24 cellular contexts compared by ENCODE assay signal in the genomic region with DNA sequence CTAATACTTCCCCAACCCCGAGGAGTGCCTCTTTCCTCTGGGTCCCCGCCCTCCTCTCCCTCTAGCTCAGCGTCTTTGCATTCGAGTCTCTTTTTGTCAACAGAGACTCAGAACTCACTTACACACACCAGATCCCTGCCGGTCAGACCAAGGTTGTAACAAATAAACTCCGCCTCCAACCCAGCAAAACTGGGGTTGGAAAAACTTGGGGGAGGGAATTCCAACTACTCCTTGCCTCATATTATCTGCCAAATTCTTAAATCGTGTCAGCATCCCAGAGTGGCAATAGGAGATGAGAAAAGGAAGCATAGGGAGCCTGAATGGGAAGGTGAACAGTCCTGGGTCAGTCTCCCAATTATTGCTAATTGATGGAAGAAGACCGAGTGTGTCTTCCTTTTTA. TPM values are rescaled to one million over a fixed set of nuclear protein-coding genes. Genes with fewer than 3 reads are reported as not detected.
DNase-seq lines count a peak whose midpoint lies in the region; ATAC-seq and TF ChIP-seq lines count a peak whose summit lies in the region.
"Had no signal": no experiment of that assay in that cellular context is flagged by ENCODE, and none has a peak within 500 bp of the region (broad histone marks: within the 10 kb centered on the region; RNA-seq: fewer than 3 reads in every experiment).

A gene (minus strand): TSS at position 101 of the 400 bp plus-strand sequence. CDS start 726 bp downstream, outside the sequence.

- H3K27me3 ChIP-seq in NT2/D1 (ENCODE audit: insufficient read depth, insufficient read length) (peaks cover 32% of the 10 kb centered on the region), iPS DF 6.9 (ENCODE audit: control insufficient read depth, insufficient read depth, low read length) (peaks cover 3% of the 10 kb centered on the region; the same call in 1 of the 2 replicates), trophoblast cell (ENCODE audit: insufficient read depth, low read length) (peaks cover 33% of the 10 kb centered on the region)

- H3K36me3 Mint-ChIP-seq in activated CD8-positive, alpha-beta T cell treated with anti-CD3 and anti-CD28 coated beads, Interleukin-2, amount 10 ng/mL, durations not matched to agents 7 days and 5 days (ENCODE audit: low read depth) = peaks cover 3% of the 10 kb centered on the region

- H3K4me1 ChIP-seq in NT2/D1 (ENCODE audit: insufficient read depth, insufficient read length) (no peaks in the 10 kb centered on the region), iPS DF 6.9 (ENCODE audit: control insufficient read depth, insufficient read depth, low read length) (peaks cover 6% of the 10 kb centered on the region), trophoblast cell (ENCODE audit: control insufficient read depth in 1 of 2, insufficient read depth in 2 of 2, low read length in 2 of 2) (peaks cover 1 to 3% of the 10 kb centered on the region in 2 experiments)
- H3K4me1 ChIP-seq: esophagus muscularis mucosa, upper lobe of right lung had no signal

- H3K27ac ChIP-seq in iPS DF 6.9 (ENCODE audit: low read length) = no peak within 1 kb of the TSS
- H3K27ac ChIP-seq in trophoblast cell (ENCODE audit: low read depth, low read length) = no peak within 1 kb of the TSS
- H3K27ac ChIP-seq: esophagus muscularis mucosa, upper lobe of right lung had no signal

- H4K12ac ChIP-seq in trophoblast cell (ENCODE audit: low read depth, low read length) = no peak within 1 kb of the TSS

- no peak for ATAC-seq in activated CD8-positive, alpha-beta T cell treated with anti-CD3 and anti-CD28 coated beads, Interleukin-2, amount 10 ng/mL, durations not matched to agents 7 days and 5 days
- ATAC-seq: activated CD4-positive, CD25-positive, alpha-beta regulatory T cell treated with anti-CD3 and anti-CD28 coated beads, Interleukin-2, amount 50 U/mL, for 24 hours had no signal

- H3K27ac Mint-ChIP-seq in activated CD8-positive, alpha-beta T cell treated with anti-CD3 and anti-CD28 coated beads, Interleukin-2, amount 10 ng/mL, durations not matched to agents 7 days and 5 days = no peak within 1 kb of the TSS
- H3K27ac Mint-ChIP-seq: activated T-cell treated with anti-CD3 and anti-CD28 coated beads, Interleukin-2, amount 50 U/mL, for 24 hours had no signal

- H3K36me3 ChIP-seq in NT2/D1 (ENCODE audit: insufficient read depth, insufficient read length, low read length) (no peaks in the 10 kb centered on the region), iPS DF 6.9 (ENCODE audit: control insufficient read depth, insufficient read depth, low read length) (no peaks in the 10 kb centered on the region), trophoblast cell (ENCODE audit: control insufficient read depth in 1 of 2, insufficient read depth in 2 of 2, low read length in 2 of 2) (no peaks in the 10 kb centered on the region)
- H3K36me3 ChIP-seq: esophagus muscularis mucosa, upper lobe of right lung had no signal

- H3K9me3 Mint-ChIP-seq in activated CD8-positive, alpha-beta T cell treated with anti-CD3 and anti-CD28 coated beads, Interleukin-2, amount 10 ng/mL, durations not matched to agents 7 days and 5 days (ENCODE audit: insufficient read depth) = peaks cover 9% of the 10 kb centered on the region

- H3K79me1 ChIP-seq in trophoblast cell (ENCODE audit: low read length) = no peaks in the 10 kb centered on the region

- no peak for TF ChIP-seq CTCF in GM20000 (IDR thresholded peaks at IDR 0.05; ENCODE audit: extremely low read depth, missing control alignments)

- peak within 1 kb of the TSS; percentile 21 for H3K4me2 ChIP-seq in trophoblast cell (ENCODE audit: low read length)
- H3K4me2 ChIP-seq: smooth muscle cell had no signal

- H3K23ac ChIP-seq in trophoblast cell (ENCODE audit: low read length) = no peak within 1 kb of the TSS

- H3K4ac ChIP-seq in trophoblast cell (ENCODE audit: low read depth, low read length) = no peak within 1 kb of the TSS

- H2AK5ac ChIP-seq in trophoblast cell (ENCODE audit: low read length) = no peak within 1 kb of the TSS

- H3K4me3 Mint-ChIP-seq in activated CD8-positive, alpha-beta T cell treated with anti-CD3 and anti-CD28 coated beads, Interleukin-2, amount 10 ng/mL, durations not matched to agents 7 days and 5 days = no peak within 1 kb of the TSS
- H3K4me3 Mint-ChIP-seq: activated T-cell treated with anti-CD3 and anti-CD28 coated beads, Interleukin-2, amount 50 U/mL, for 24 hours had no signal

- H3K4me3 ChIP-seq in NT2/D1 (ENCODE audit: insufficient read length, low read depth) (peak within 1 kb of the TSS; percentile 18), iPS DF 6.9 (ENCODE audit: low read length) (peak within 1 kb of the TSS; percentile 34; the same call in 1 of the 2 replicates), trophoblast cell (ENCODE audit: low read depth, low read length) (peak within 1 kb of the TSS; percentile 31)
- H3K4me3 ChIP-seq: esophagus muscularis mucosa, GM12878, K562, mucosa of descending colon, smooth muscle cell, upper lobe of right lung had no signal

- H2BK120ac ChIP-seq in trophoblast cell (ENCODE audit: insufficient read depth, low read length, poor library complexity) = no peak within 1 kb of the TSS

- no peak within 1 kb of the TSS for H2BK12ac ChIP-seq in trophoblast cell (ENCODE audit: low read length)

- no peaks in the 10 kb centered on the region for H3K4me1 Mint-ChIP-seq in activated CD8-positive, alpha-beta T cell treated with anti-CD3 and anti-CD28 coated beads, Interleukin-2, amount 10 ng/mL, durations not matched to agents 7 days and 5 days (ENCODE audit: low read depth)

- H3K79me2 ChIP-seq in trophoblast cell (ENCODE audit: control insufficient read depth, insufficient read depth, low read length, poor library complexity) = no peaks in the 10 kb centered on the region

- H3K18ac ChIP-seq in trophoblast cell (ENCODE audit: low read length) = no peak within 1 kb of the TSS

- H3K9me3 ChIP-seq in NT2/D1 (ENCODE audit: insufficient read depth, low read length) = peaks cover 6% of the 10 kb centered on the region; the same call in 1 of the 2 replicates
- no peaks in the 10 kb centered on the region for H3K9me3 ChIP-seq in iPS DF 6.9 (ENCODE audit: control insufficient read depth, insufficient read depth, low read length)
- peaks cover 7% of the 10 kb centered on the region for H3K9me3 ChIP-seq in trophoblast cell (ENCODE audit: insufficient read depth, low read depth, low read length)
- H3K9me3 ChIP-seq: esophagus muscularis mucosa, mucosa of descending colon, upper lobe of right lung had no signal

- no peak within 1 kb of the TSS for H2AFZ ChIP-seq in trophoblast cell (ENCODE audit: insufficient read depth, low read length, poor library complexity)

- H3K14ac ChIP-seq in trophoblast cell (ENCODE audit: low read length) = no peak within 1 kb of the TSS

- no peak within 1 kb of the TSS for H3K9ac ChIP-seq in NT2/D1 (ENCODE audit: insufficient read length, low read depth)
- H3K9ac ChIP-seq in trophoblast cell (ENCODE audit: low read length) = no peak within 1 kb of the TSS

- CTCF ChIA-PET in activated CD8-positive, alpha-beta T cell treated with anti-CD3 and anti-CD28 coated beads, Interleukin-2, amount 10 ng/mL, durations not matched to agents 7 days and 5 days (lab: Charles Lee) = no interaction called here

- DNase-seq in DMS53 (lab: John Stamatoyannopoulos, UW) (peak; percentile 48), DMS53 treated with DMSO at 0.1 percent for 48 hours (lab: John Stamatoyannopoulos, UW; ENCODE audit: unreplicated experiment) (no peak), NT2/D1 (ENCODE audit: low read depth, low spot score) (no peak), iPS DF 6.9 (ENCODE audit: low read depth, low spot score) (no peak), trophoblast cell (no peak), GM20000 (ENCODE audit: low spot score) (no peak), ecto neural progenitor cell (ENCODE audit: low spot score) (no peak)
- no peak for DNase-seq in activated CD8-positive, alpha-beta T cell treated with anti-CD3 and anti-CD28 coated beads, Interleukin-2, amount 10 ng/mL, durations not matched to agents 7 days and 5 days
- DNase-seq: activated naive CD4-positive, alpha-beta T cell treated with anti-CD3 and anti-CD28 coated beads, Interleukin-2, amount 50 U/mL, for 16 hours; activated T-cell treated with anti-CD3 and anti-CD28 coated beads, Interleukin-2, amount 50 U/mL, for 24 hours; effector CD8-positive, alpha-beta T cell; NCI-H187 treated with DMSO at 0.1 percent for 48 hours; T1000 had no signal

- POLR2A ChIA-PET in activated CD8-positive, alpha-beta T cell treated with anti-CD3 and anti-CD28 coated beads, Interleukin-2, amount 10 ng/mL, durations not matched to agents 7 days and 5 days (lab: Charles Lee) = no interaction called here

- WGBS in iPS DF 6.9 (ENCODE audit: insufficient coverage, insufficient read length) = no CpG with 5 or more reads among the region's 8 CpGs
- no CpG with 5 or more reads among the region's 8 CpGs for WGBS in trophoblast cell (ENCODE audit: extremely low coverage, insufficient coverage, insufficient read length)

- H2BK5ac ChIP-seq in trophoblast cell (ENCODE audit: low read depth, low read length, poor library complexity) = no peak within 1 kb of the TSS

- H3K27me3 Mint-ChIP-seq in activated CD8-positive, alpha-beta T cell treated with anti-CD3 and anti-CD28 coated beads, Interleukin-2, amount 10 ng/mL, durations not matched to agents 7 days and 5 days (ENCODE audit: low read depth) = peaks cover 17% of the 10 kb centered on the region

- no peak within 1 kb of the TSS for H4K8ac ChIP-seq in trophoblast cell (ENCODE audit: low read depth, low read length)

- no peak within 1 kb of the TSS for H4K91ac ChIP-seq in trophoblast cell (ENCODE audit: low read depth, low read length)

RNA-seq across cellular contexts. Expression of the gene that starts here (rescaled TPM):
- polyA plus RNA-seq in trophoblast cell (2013) = not detected in 2 replicates
- not detected for total RNA-seq in activated CD8-positive, alpha-beta T cell treated with anti-CD3 and anti-CD28 coated beads, Interleukin-2, amount 10 ng/mL, durations not matched to agents 7 days and 5 days
- total RNA-seq: A172, esophagus muscularis mucosa, GM12878, K562, liver, mucosa of descending colon, smooth muscle cell, upper lobe of right lung had no signal
- polyA plus RNA-seq: aorta, BJ, GM12878, K562, liver, smooth muscle cell had no signal
